In the genomic region with DNA sequence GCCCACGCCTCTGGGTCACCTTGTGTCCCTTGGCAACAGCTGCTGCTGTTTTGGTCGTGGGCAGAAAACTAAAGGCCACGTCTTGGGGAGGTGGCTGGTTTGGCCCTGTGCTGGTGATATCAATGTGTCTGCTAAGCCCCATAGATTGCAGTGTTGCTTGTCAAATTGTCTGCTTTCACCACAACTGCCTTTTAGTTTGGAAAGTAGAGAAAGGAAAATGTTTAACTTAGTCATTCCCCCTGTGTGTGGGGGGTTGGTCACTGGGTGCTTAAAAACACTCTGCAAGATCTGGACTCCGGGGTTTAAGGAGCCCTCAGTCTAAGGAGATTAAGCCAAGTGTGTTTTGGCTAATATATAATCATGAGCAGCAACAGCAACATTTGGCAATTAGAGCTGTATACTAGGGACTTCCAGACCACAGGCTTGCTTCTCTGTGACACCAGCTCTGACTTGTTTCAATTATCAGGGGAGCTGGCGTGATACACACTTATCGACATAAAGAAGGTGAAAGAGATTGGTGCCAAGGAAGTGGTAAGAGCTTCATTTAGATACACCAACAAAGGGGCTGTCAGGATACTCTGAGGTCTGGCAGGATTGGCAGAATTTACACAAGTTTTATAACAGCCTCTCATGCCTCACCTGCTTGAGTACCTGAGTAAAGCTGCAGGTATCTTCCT, we compare ENCODE assay signal across 10 cellular contexts. TPM values are rescaled to one million over a fixed set of nuclear protein-coding genes. Genes with fewer than 3 reads are reported as not detected.
A peak's percentile ranks its signal among the peaks of the same experiment; 100 is the strongest.
DNase-seq lines count a peak whose midpoint lies in the region; ATAC-seq, FAIRE-seq and TF ChIP-seq lines count a peak whose summit lies in the region.
"Had no signal": no experiment of that assay in that cellular context is flagged by ENCODE, and none has a peak within 500 bp of the region (broad histone marks: within the 10 kb centered on the region; RNA-seq: fewer than 3 reads in every experiment).

No MANE protein-coding gene starts in this region.

- TF ChIP-seq RAD21 in HepG2 (CRISPR knock-in tag; IDR thresholded peaks at IDR 0.05), result no peak

- H3K79me1 ChIP-seq in mesenchymal stem cell (replicated peaks; ENCODE audit: low read length, poor library complexity, severe bottlenecking), result peaks cover 13% of the 10 kb centered on the region

- in situ Hi-C loops in HepG2 (cut with HindIII; ENCODE audit: extremely low pct_ligation_motif_present, low pct_unique_long_range_greater_than_20kb), result no loop called here
- in situ Hi-C loops in ACHN (cut with HindIII; ENCODE audit: low pct_ligation_motif_present, low pct_unique_long_range_greater_than_20kb, low sequenced_read_pairs), result no loop called here

- H3K36me3 ChIP-seq in HepG2 (replicated peaks in 1 of 2; ENCODE audit: control insufficient read depth in 1 of 2, insufficient read depth in 2 of 2, low read length in 2 of 2) (peaks cover 6 to 11% of the 10 kb centered on the region in 2 experiments), right lobe of liver (peaks cover 0 to 10% (median 0%) of the 10 kb centered on the region in 4 donors), adipocyte (ENCODE audit: control insufficient read depth, insufficient read depth, low read length, severe bottlenecking) (peaks cover 15% of the 10 kb centered on the region), mesenchymal stem cell (ENCODE audit: control insufficient read depth in 1 of 2, insufficient read depth in 2 of 2, low read depth in 1 of 2, low read length in 2 of 2) (peaks cover 3 to 35% of the 10 kb centered on the region in 2 experiments)

- H4K91ac ChIP-seq in mesenchymal stem cell (ENCODE audit: low read length), result no peak overlapping the region

- H3K9ac ChIP-seq in HepG2 (ENCODE audit: insufficient read depth, low read depth, low read length), result peak overlapping the region; percentile 90
- peak overlapping the region; percentile 94 for H3K9ac ChIP-seq in adipocyte (ENCODE audit: low read length)
- peak overlapping the region; percentile 92 for H3K9ac ChIP-seq in mesenchymal stem cell (ENCODE audit: low read length)

- POLR2A ChIA-PET in HepG2 (lab: Yijun Ruan, JAX), result interaction anchor here (0.7 to 1.9 kb wide), 9 partner anchors 10 to 82 kb away, joined by 3 to 7 read pairs (median 3); no protein-coding TSS in a partner anchor

- H2BK5ac ChIP-seq in mesenchymal stem cell (ENCODE audit: low read depth, low read length, poor library complexity, severe bottlenecking), result no peak overlapping the region

- H3K27ac ChIP-seq in HepG2 (ENCODE audit: extremely low read length, insufficient read depth, low read length) (peak overlapping the region; percentile 35), right lobe of liver (no peak overlapping the region), mesenchymal stem cell (ENCODE audit: low read length, poor library complexity, severe bottlenecking) (peak overlapping the region; percentile 50)

- H3K4me1 ChIP-seq in HepG2 (ENCODE audit: insufficient read depth, low read length) (peaks cover 64% of the 10 kb centered on the region), right lobe of liver (peaks cover 0 to 37% (median 10%) of the 10 kb centered on the region in 4 donors), adipocyte (ENCODE audit: control insufficient read depth, insufficient read depth, low read length) (peaks cover 36% of the 10 kb centered on the region), mesenchymal stem cell (ENCODE audit: control insufficient read depth, insufficient read depth, low read depth, low read length) (peaks cover 22% of the 10 kb centered on the region)

- peaks cover 74% of the 10 kb centered on the region for H3K79me2 ChIP-seq in HepG2 (ENCODE audit: insufficient read depth, low read length)

- H3K14ac ChIP-seq in mesenchymal stem cell (ENCODE audit: low read length in 2 of 2), result no peak overlapping the region

- peak overlapping the region in 1 of 2 experiments; percentile 24 for H3K18ac ChIP-seq in mesenchymal stem cell (ENCODE audit: low read depth in 1 of 2, low read length in 2 of 2)

- CTCF ChIA-PET in HepG2 (lab: Yijun Ruan, JAX; ENCODE audit: low intra/inter-chr PET ratio, low total read pairs), result no interaction called here

- H2AK5ac ChIP-seq in mesenchymal stem cell (ENCODE audit: low read length, severe bottlenecking), result peak overlapping the region; percentile 35

- ATAC-seq in HepG2 (no peak), right lobe of liver (no peak), GM18502 (IDR thresholded peaks at IDR 0.05; ENCODE audit: poor library complexity, unreplicated experiment) (no peak), GM21423 (IDR thresholded peaks at IDR 0.05; ENCODE audit: unreplicated experiment) (no peak)

- TF ChIP-seq POLR2A in HepG2 (IDR thresholded peaks at IDR 0.05; ENCODE audit: insufficient read depth in 1 of 2, low read depth in 2 of 2, low read length in 2 of 2) (no peak), right lobe of liver (IDR thresholded peaks at IDR 0.05) (no peak)

- no peak for TF ChIP-seq EP300 in HepG2 (IDR thresholded peaks at IDR 0.05; ENCODE audit: low read depth in 2 of 2, low read length in 2 of 2)
- no peak for TF ChIP-seq EP300 in HepG2 (CRISPR knock-in tag; IDR thresholded peaks at IDR 0.05; ENCODE audit: borderline replicate concordance)

- H3K4ac ChIP-seq in mesenchymal stem cell (ENCODE audit: low read depth in 1 of 2, low read length in 2 of 2), result peak overlapping the region in 1 of 2 experiments; percentile 78

- H2AFZ ChIP-seq in HepG2 (ENCODE audit: low read length), result no peak overlapping the region
- no peak overlapping the region for H2AFZ ChIP-seq in mesenchymal stem cell (ENCODE audit: low read depth, low read length)

- no peak overlapping the region for H2BK15ac ChIP-seq in mesenchymal stem cell (ENCODE audit: low read depth, poor library complexity, severe bottlenecking)

- peaks cover 48% of the 10 kb centered on the region for H4K20me1 ChIP-seq in HepG2 (ENCODE audit: insufficient read depth, low read length)

- TF ChIP-seq CTCF in HepG2 (CRISPR knock-in tag; IDR thresholded peaks at IDR 0.05), result no peak
- TF ChIP-seq CTCF in right lobe of liver (IDR thresholded peaks at IDR 0.05), result no peak

- H2BK12ac ChIP-seq in mesenchymal stem cell (ENCODE audit: low read length in 2 of 2), result no peak overlapping the region

- intact Hi-C loops in HepG2 (cut with micrococcal nuclease; ENCODE audit: unreplicated experiment) (no loop called here), right lobe of liver (cut with DNase I) (loop anchor here in 1 of 2 donors (10.0 kb wide), 1 partner anchor 96 kb away; no protein-coding TSS in a partner anchor)

- peak overlapping the region; percentile 89 for H3K4me2 ChIP-seq in HepG2 (ENCODE audit: low read depth, low read length)
- no peak overlapping the region for H3K4me2 ChIP-seq in mesenchymal stem cell (ENCODE audit: low read length, poor library complexity, severe bottlenecking)

- no peak overlapping the region for H3K23ac ChIP-seq in mesenchymal stem cell (ENCODE audit: low read length in 2 of 2)

- FAIRE-seq in HepG2 (lab: Jason Lieb, UNC), result no peak
- FAIRE-seq: G401.6 had no signal

- H3K9me3 ChIP-seq in HepG2 (ENCODE audit: low read length) (no peaks in the 10 kb centered on the region), right lobe of liver (no peaks in the 10 kb centered on the region), adipocyte (ENCODE audit: control insufficient read depth, low read length) (no peaks in the 10 kb centered on the region), mesenchymal stem cell (ENCODE audit: control insufficient read depth, low read length) (no peaks in the 10 kb centered on the region)

- peak overlapping the region; percentile 78 to 98 (median 92) for H3K4me3 ChIP-seq in HepG2 (replicated peaks in 1 of 3; ENCODE audit: insufficient read depth in 1 of 3, low read depth in 2 of 3, low read length in 3 of 3)
- no peak overlapping the region for H3K4me3 ChIP-seq in right lobe of liver
- H3K4me3 ChIP-seq in adipocyte (ENCODE audit: low read length), result peak overlapping the region; percentile 93
- peak overlapping the region in 1 of 2 experiments; percentile 91 for H3K4me3 ChIP-seq in mesenchymal stem cell (ENCODE audit: insufficient read depth in 1 of 2, low read depth in 1 of 2, low read length in 2 of 2)

- DNase-seq in HepG2 (ENCODE audit: low spot score), result no peak
- DNase-seq in right lobe of liver, result no peak
- peak; percentile 39 for DNase-seq in adipocyte (ENCODE audit: low read depth)
- peak; percentile 57 for DNase-seq in mesenchymal stem cell
- DNase-seq in ACHN, result no peak
- DNase-seq in NCI-H1105 (lab: John Stamatoyannopoulos, UW), result no peak
- DNase-seq: Karpas-422 had no signal

- 48% methylated on average over 6 of the region's 6 CpGs for WGBS in HepG2 (ENCODE audit: low lambda C conversion rate)
- WGBS in right lobe of liver (ENCODE audit: insufficient coverage, low coverage, low lambda C conversion rate, missing lambda C conversion rate), result 43% methylated on average over 6 of the region's 6 CpGs
- 50% methylated on average over 6 of the region's 6 CpGs for WGBS in mesenchymal stem cell

- no peak overlapping the region for H2BK120ac ChIP-seq in mesenchymal stem cell (ENCODE audit: low read depth, low read length)

- no peaks in the 10 kb centered on the region; a peak in 1 of 5 replicates for H3K27me3 ChIP-seq in HepG2 (ENCODE audit: control insufficient read depth in 1 of 2, insufficient read depth in 2 of 2, low read length in 2 of 2)
- H3K27me3 ChIP-seq in right lobe of liver, result no peaks in the 10 kb centered on the region
- no peaks in the 10 kb centered on the region for H3K27me3 ChIP-seq in adipocyte (replicated peaks; ENCODE audit: control insufficient read depth, insufficient read depth, low read length)
- no peaks in the 10 kb centered on the region for H3K27me3 ChIP-seq in mesenchymal stem cell (ENCODE audit: control insufficient read depth in 1 of 2, insufficient read depth in 1 of 2, low read length in 2 of 2)

- peak overlapping the region; percentile 9 for H4K8ac ChIP-seq in mesenchymal stem cell (ENCODE audit: low read length)

- no TSS peak for BruUV-seq in HepG2 (replicated peaks; lab: Mats Ljungman, UMichigan)

RNA-seq across cellular contexts. Expression of gene SMAD3, which starts 3.5 kb away (rescaled TPM):
- total RNA-seq in HepG2 (2016; rRNA removed; fragmentation: Illumina TruSeq; extraction: Trizol) (8.6 and 10.0 TPM in 2 replicates), right lobe of liver (10 to 100 TPM in 5 of 6 experiments, 1 to 10 TPM in 1; 9.2 to 34.0 (median 14.4) TPM)
- 5.9 and 6.9 TPM in 2 replicates for total RNA-seq in HepG2 (2016; cell fraction: cytosol; rRNA removed; fragmentation: Illumina TruSeq; extraction: Trizol; ENCODE audit: low read depth)
- 8.6 and 9.2 TPM in 2 replicates for total RNA-seq in HepG2 (2016; cell fraction: insoluble cytoplasmic fraction; rRNA removed; fragmentation: Illumina TruSeq; extraction: Trizol)
- total RNA-seq in HepG2 (2016; cell fraction: membrane; rRNA removed; fragmentation: Illumina TruSeq; extraction: Trizol), result 6.1 and 6.5 TPM in 2 replicates
- 15.6 and 16.8 TPM in 2 replicates for total RNA-seq in HepG2 (2016; cell fraction: nucleus; rRNA removed; fragmentation: Illumina TruSeq; extraction: Trizol)
- polyA plus RNA-seq in HepG2 (2011; rRNA removed), result 56.3 and 59.1 TPM in 2 replicates
- polyA plus RNA-seq in HepG2 (2011; cell fraction: cytosol; rRNA removed), result 15.3 and 17.1 TPM in 2 replicates
- 92.6 and 110 TPM in 2 replicates for polyA plus RNA-seq in HepG2 (2011; cell fraction: nucleus; rRNA removed)
- 27.7 and 30.7 TPM in 2 replicates for polyA plus RNA-seq in HepG2 (2012)
- polyA plus RNA-seq in HepG2 (2016; cell fraction: cytosol; fragmentation: Illumina TruSeq; extraction: Trizol; ENCODE audit: low read depth), result 0.69 and 1.4 TPM in 2 replicates
- 9.8 and 12.0 TPM in 2 replicates for polyA plus RNA-seq in HepG2 (2016; cell fraction: insoluble cytoplasmic fraction; fragmentation: Illumina TruSeq; extraction: Trizol; ENCODE audit: low read depth)
- polyA plus RNA-seq in HepG2 (2016; cell fraction: membrane; fragmentation: Illumina TruSeq; extraction: Trizol; ENCODE audit: low read depth), result 2.7 and 3.7 TPM in 2 replicates
- polyA plus RNA-seq in HepG2 (2016; cell fraction: nucleus; fragmentation: Illumina TruSeq; extraction: Trizol; ENCODE audit: insufficient read depth, low read depth), result 25.8 and 26.1 TPM in 2 replicates
- polyA minus RNA-seq in HepG2 (2011; rRNA and poly(A)+ RNA removed; ENCODE audit: low replicate concordance), result 37.4 and 65.9 TPM in 2 replicates
- 17.8 and 26.2 TPM in 2 replicates for polyA minus RNA-seq in HepG2 (2011; cell fraction: cytosol; rRNA and poly(A)+ RNA removed)
- 43.8 and 50.1 TPM in 2 replicates for polyA minus RNA-seq in HepG2 (2011; cell fraction: nucleus; rRNA and poly(A)+ RNA removed)
- polyA plus RNA-seq in mesenchymal stem cell (2013, experiment 1 of 2), result 126 TPM
- 125 TPM for polyA plus RNA-seq in mesenchymal stem cell (2013, experiment 2 of 2)

Comparison
In these comparisons a context has a peak if more than half of its experiments do, and no peak if none do; other contexts are left out.
1. H3K27ac ChIP-seq: peak in HepG2 (single experiment) and mesenchymal stem cell (single experiment); none in right lobe of liver (0 of 3).
2. H3K4me3 ChIP-seq: peak in HepG2 (3 of 3) and adipocyte (single experiment); none in right lobe of liver (0 of 3).
3. DNase-seq: peak in adipocyte (single experiment) and mesenchymal stem cell (single experiment); none in HepG2 (single experiment), right lobe of liver (0 of 3), ACHN (single experiment) and NCI-H1105 (single experiment).
4. Peak in every context shown above with its lines, with median percentiles within 50 percentile points of each other: H3K9ac ChIP-seq.